In genomic region chr12:6873094-6874006, GRCh38 we compare ENCODE assay signal across 8 cellular contexts. TPM values are rescaled to one million over a fixed set of nuclear protein-coding genes. Genes with fewer than 3 reads are reported as not detected.
DNase-seq lines count a peak whose midpoint lies in the region; ATAC-seq, FAIRE-seq and TF ChIP-seq lines count a peak whose summit lies in the region.

Gene SPSB2, minus strand, starts transcription at chr12:6873303. Its CDS starts 402 bp downstream, at chr12:6872901.

- peak within 1 kb of the TSS; percentile 96 for H3K27ac Mint-ChIP-seq in WTC11
- H3K27ac Mint-ChIP-seq in immature natural killer cell = peak within 1 kb of the TSS; percentile 59 to 94 (median 90)

- H3K4me1 Mint-ChIP-seq in WTC11 = peaks cover 44% of the 10 kb centered on the region
- peaks cover 43 to 47% of the 10 kb centered on the region in 2 donors for H3K4me1 Mint-ChIP-seq in immature natural killer cell

- H3K27me3 ChIP-seq in bronchial epithelial cell (ENCODE audit: control insufficient read depth, insufficient read depth, low read length) = no peaks in the 10 kb centered on the region

- peak within 1 kb of the TSS; percentile 89 for H3K4me3 Mint-ChIP-seq in WTC11
- H3K4me3 Mint-ChIP-seq in immature natural killer cell = peak within 1 kb of the TSS; percentile 88 to 92 (median 91)

- H3K9me3 Mint-ChIP-seq in WTC11 = no peaks in the 10 kb centered on the region
- no peaks in the 10 kb centered on the region for H3K9me3 Mint-ChIP-seq in immature natural killer cell

- H3K36me3 Mint-ChIP-seq in WTC11 = peaks cover 42% of the 10 kb centered on the region
- peaks cover 4 to 17% (median 8%) of the 10 kb centered on the region in 3 donors for H3K36me3 Mint-ChIP-seq in immature natural killer cell

- peak within 1 kb of the TSS; percentile 54 for H3K4me3 ChIP-seq in bronchial epithelial cell (ENCODE audit: low read depth, low read length)

- TF ChIP-seq CTCF in WTC11 (IDR thresholded peaks at IDR 0.05) (no peak), bronchial epithelial cell (IDR thresholded peaks at IDR 0.05; ENCODE audit: insufficient read depth, low read length, severe bottlenecking) (no peak)

- no peak for FAIRE-seq in bronchial epithelial cell (lab: Jason Lieb, UNC)

- POLR2A ChIA-PET in WTC11 (lab: Charles Lee) = interaction anchor here (0.6 to 3.3 kb wide), 22 partner anchors 9 to 253 kb away, joined by 3 to 38 read pairs (median 5); partner anchors contain the start of genes C12orf57, CDCA3, COPS7A and LRRC23

- H3K36me3 ChIP-seq in bronchial epithelial cell (ENCODE audit: control insufficient read depth, insufficient read depth, low read length) = peaks cover 18% of the 10 kb centered on the region

- CTCF ChIA-PET in WTC11 (lab: Charles Lee) = interaction anchor here (0.6 to 8.5 kb wide), 50 partner anchors 9 to 576 kb away, joined by 3 to 181 read pairs (median 6); partner anchors contain the start of genes C12orf57, C1RL, CDCA3 and COPS7A

- peak; percentile 77 for ATAC-seq in GM19023 (IDR thresholded peaks at IDR 0.05; ENCODE audit: unreplicated experiment)
- peak; percentile 52 for ATAC-seq in HG03196 (IDR thresholded peaks at IDR 0.05; ENCODE audit: unreplicated experiment)
- peak; percentile 75 for ATAC-seq in WTC11

- H3K27me3 Mint-ChIP-seq in WTC11 (ENCODE audit: low read depth) = no peaks in the 10 kb centered on the region
- H3K27me3 Mint-ChIP-seq in immature natural killer cell (ENCODE audit: low read depth in 3 of 3) = peaks cover 0 to 4% (median 3%) of the 10 kb centered on the region in 3 donors

- peak; percentile 96 for DNase-seq in AG08396 (ENCODE audit: low spot score)
- DNase-seq in NCI-H345 (lab: John Stamatoyannopoulos, UW) = peak; percentile 99
- DNase-seq in WTC11 (ENCODE audit: low spot score) = peak; percentile 100
- DNase-seq in bronchial epithelial cell (ENCODE audit: low read depth) = peak; percentile 78
- DNase-seq in immature natural killer cell = peak; percentile 98 to 99 (median 99)
- DNase-seq in smooth muscle cell of the brain vasculature (ENCODE audit: low read depth, low spot score) = peak; percentile 89

TF ChIP-seq in WTC11, 78 proteins besides CTCF, POLR2A, EP300 and RAD21 (continues in another document):
- no peak for TF ChIP-seq ZNF219 (CRISPR knock-in tag; IDR thresholded peaks at IDR 0.05; ENCODE audit: borderline replicate concordance)
- TF ChIP-seq OVOL2 (CRISPR knock-in tag; IDR thresholded peaks at IDR 0.05; ENCODE audit: borderline replicate concordance) = no peak
- TF ChIP-seq NR3C1 (CRISPR knock-in tag; conservative IDR thresholded peaks at IDR 0.05; ENCODE audit: low read depth) = no peak
- TF ChIP-seq ZNF671 (CRISPR knock-in tag; IDR thresholded peaks at IDR 0.05) = no peak
- TF ChIP-seq ZBTB21 (CRISPR knock-in tag; IDR thresholded peaks at IDR 0.05; ENCODE audit: borderline replicate concordance) = no peak
- TF ChIP-seq ZNF317 (CRISPR knock-in tag; IDR thresholded peaks at IDR 0.05; ENCODE audit: borderline replicate concordance, low read depth) = no peak
- no peak for TF ChIP-seq ZNF416 (CRISPR knock-in tag; IDR thresholded peaks at IDR 0.05)
- TF ChIP-seq ZNF425 (CRISPR knock-in tag; conservative IDR thresholded peaks at IDR 0.05) = no peak
- TF ChIP-seq ATF2 (CRISPR knock-in tag; IDR thresholded peaks at IDR 0.05; ENCODE audit: borderline replicate concordance, low read depth) = no peak
- TF ChIP-seq GRHL2 (CRISPR knock-in tag; IDR thresholded peaks at IDR 0.05; ENCODE audit: insufficient replicate concordance, severe bottlenecking) = no peak
- peak; percentile 81; the same call in 1 of the 2 replicates for TF ChIP-seq ARID4B (CRISPR knock-in tag; IDR thresholded peaks at IDR 0.05; ENCODE audit: borderline replicate concordance)
- TF ChIP-seq STAT6 (CRISPR knock-in tag; conservative IDR thresholded peaks at IDR 0.05; ENCODE audit: low read depth) = no peak
- no peak for TF ChIP-seq ESRRA (CRISPR knock-in tag; IDR thresholded peaks at IDR 0.05; ENCODE audit: borderline replicate concordance)

RNA-seq across cellular contexts. Expression of gene SPSB2, which starts in this region (rescaled TPM):
- total RNA-seq in WTC11 (2021) = 21.2 to 25.5 TPM (median 22.7 TPM) in 3 replicates
- 7.9 and 12.5 TPM in 2 replicates for total RNA-seq in bronchial epithelial cell
- 10 to 100 TPM; 11.2 to 17.0 (median 11.4) TPM for polyA plus RNA-seq in immature natural killer cell

Comparison
In these comparisons a context has a peak if more than half of its experiments do, and no peak if none do; other contexts are left out.
1. Peak in every context shown above with its lines: DNase-seq, ATAC-seq and H3K4me3 ChIP-seq.